17 cellular contexts compared by ENCODE assay signal in genomic region chr16:85333744-85334640, GRCh38.
A peak's percentile ranks its signal among the peaks of the same experiment; 100 is the strongest.
DNase-seq lines count a peak whose midpoint lies in the region; ATAC-seq and TF ChIP-seq lines count a peak whose summit lies in the region.
"Had no signal": no experiment of that assay in that cellular context is flagged by ENCODE, and none has a peak within 500 bp of the region (broad histone marks: within the 10 kb centered on the region; RNA-seq: fewer than 3 reads in every experiment).

No MANE protein-coding gene starts in this region.

- WGBS in right cardiac atrium, result 73% methylated on average over 29 of the region's 29 CpGs

- intact Hi-C loops in right cardiac atrium (cut with DNase I), result no loop called here

- ATAC-seq in right cardiac atrium, result peak; percentile 42 to 60
- no peak for ATAC-seq in HG03442 (IDR thresholded peaks at IDR 0.05; ENCODE audit: unreplicated experiment)
- ATAC-seq: A549; activated CD8-positive, alpha-beta memory T cell treated with anti-CD3 and anti-CD28 coated beads, Interleukin-2, amount 10 ng/mL, durations not matched to agents 7 days and 5 days had no signal

- H3K36me3 ChIP-seq in right atrium auricular region (no peaks in the 10 kb centered on the region), duodenal mucosa (ENCODE audit: control insufficient read depth in 1 of 2, insufficient read depth in 2 of 2, low read length in 2 of 2) (no peaks in the 10 kb centered on the region), mucosa of stomach (ENCODE audit: control insufficient read depth, insufficient read depth, low read length) (no peaks in the 10 kb centered on the region)
- H3K36me3 ChIP-seq: tibial nerve had no signal

- H3K27ac ChIP-seq in right cardiac atrium (ENCODE audit: low read length) (peak overlapping the region; percentile 3), right atrium auricular region (no peak overlapping the region), duodenal mucosa (ENCODE audit: low read depth, low read length) (no peak overlapping the region)
- H3K27ac ChIP-seq: A549, KMS-11 had no signal

- no peak for TF ChIP-seq CTCF in right atrium auricular region (IDR thresholded peaks at IDR 0.05)

- H3K4me3 ChIP-seq in right cardiac atrium (ENCODE audit: low read length) (no peak overlapping the region), right atrium auricular region (no peak overlapping the region), duodenal mucosa (ENCODE audit: low read depth in 1 of 2, low read length in 2 of 2) (no peak overlapping the region), mucosa of stomach (ENCODE audit: low read length) (no peak overlapping the region)
- H3K4me3 ChIP-seq: A549, tibial nerve had no signal

- DNase-seq in right cardiac atrium (peak in 1 of 3 donors; percentile 77), right atrium auricular region (ENCODE audit: low spot score) (no peak), GOT3 (lab: John Stamatoyannopoulos, UW) (no peak), mesenteric fat pad (ENCODE audit: low spot score) (no peak), NCI-H1436 (lab: John Stamatoyannopoulos, UW) (no peak)
- DNase-seq: activated CD8-positive, alpha-beta memory T cell treated with anti-CD3 and anti-CD28 coated beads, Interleukin-2, amount 10 ng/mL, durations not matched to agents 7 days and 5 days; effector CD4-positive, alpha-beta T cell; islet precursor cell; NCI-H1436 treated with DMSO at 0.1 percent for 48 hours; NCI-H510A; retina had no signal

- H3K27me3 ChIP-seq in right cardiac atrium (ENCODE audit: control insufficient read depth, insufficient read depth) (no peaks in the 10 kb centered on the region), right atrium auricular region (no peaks in the 10 kb centered on the region), duodenal mucosa (ENCODE audit: control insufficient read depth in 1 of 2, insufficient read depth in 2 of 2, low read length in 2 of 2) (no peaks in the 10 kb centered on the region), mucosa of stomach (ENCODE audit: control insufficient read depth, insufficient read depth, low read length) (peaks cover 2% of the 10 kb centered on the region)
- H3K27me3 ChIP-seq: tibial nerve had no signal

- H3K4me1 ChIP-seq in right cardiac atrium (ENCODE audit: control insufficient read depth, insufficient read depth, low read length) (peaks cover 6% of the 10 kb centered on the region), right atrium auricular region (peaks cover 0 to 43% of the 10 kb centered on the region in 2 donors), duodenal mucosa (ENCODE audit: control insufficient read depth in 1 of 2, insufficient read depth in 2 of 2, low read length in 2 of 2) (peaks cover 38 to 60% of the 10 kb centered on the region in 2 donors), mucosa of stomach (ENCODE audit: control insufficient read depth, insufficient read depth, low read length) (peaks cover 63% of the 10 kb centered on the region)

- H3K9ac ChIP-seq in duodenal mucosa (ENCODE audit: low read depth in 1 of 2, low read length in 2 of 2) (peak overlapping the region; percentile 12 to 36), mucosa of stomach (ENCODE audit: low read length) (peak overlapping the region; percentile 61)
- H3K9ac ChIP-seq: KMS-11 had no signal

- H3K9me3 ChIP-seq in right cardiac atrium (ENCODE audit: control insufficient read depth, low read length) (no peaks in the 10 kb centered on the region), right atrium auricular region (no peaks in the 10 kb centered on the region), duodenal mucosa (ENCODE audit: control insufficient read depth in 1 of 2, low read length in 2 of 2) (no peaks in the 10 kb centered on the region), mucosa of stomach (ENCODE audit: control insufficient read depth, low read length) (no peaks in the 10 kb centered on the region)
- H3K9me3 ChIP-seq: A549, tibial nerve had no signal
